14 cellular contexts compared by ENCODE assay signal in the genomic region with DNA sequence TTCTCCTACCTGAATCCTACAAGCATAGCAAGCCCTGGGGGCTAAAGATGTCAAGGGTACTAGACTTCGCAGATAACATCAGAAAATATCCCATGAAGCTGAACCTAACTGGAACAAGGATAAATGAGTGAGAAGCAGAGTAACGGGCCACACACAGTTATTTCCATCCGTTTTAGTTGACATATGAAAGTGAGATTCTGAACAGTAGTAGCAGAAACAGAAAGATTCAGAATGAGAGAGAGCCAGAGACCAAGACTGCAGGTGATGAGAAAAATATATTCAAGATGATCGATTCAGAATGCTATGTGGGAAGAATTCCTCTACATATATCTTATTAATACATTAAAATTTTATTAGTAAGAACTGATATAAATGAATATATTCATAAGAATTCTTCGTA.
A peak's percentile ranks its signal among the peaks of the same experiment; 100 is the strongest.
DNase-seq lines count a peak whose midpoint lies in the region; ATAC-seq and TF ChIP-seq lines count a peak whose summit lies in the region.
"Had no signal": no experiment of that assay in that cellular context is flagged by ENCODE, and none has a peak within 500 bp of the region (broad histone marks: within the 10 kb centered on the region; RNA-seq: fewer than 3 reads in every experiment).

No MANE protein-coding gene starts in this region.

- no peak for TF ChIP-seq POLR2A in upper lobe of left lung (IDR thresholded peaks at IDR 0.05)
- no peak for TF ChIP-seq POLR2A in spleen (IDR thresholded peaks at IDR 0.05)

- H3K4ac ChIP-seq in mesenchymal stem cell (ENCODE audit: low read depth in 1 of 2, low read length in 2 of 2), result no peak overlapping the region

- 93% methylated on average over 4 of the region's 5 CpGs for WGBS in mesenchymal stem cell
- WGBS in upper lobe of left lung, 2 donors, result 71 to 75% methylated on average over 5 of the region's 5 CpGs
- 60 to 75% (median 69%) methylated on average over 5 of the region's 5 CpGs for WGBS in spleen, 5 donors

- no peak overlapping the region for H2BK5ac ChIP-seq in mesenchymal stem cell (ENCODE audit: low read depth, low read length, poor library complexity, severe bottlenecking)

- peak; percentile 75 for ATAC-seq in GM18907 (IDR thresholded peaks at IDR 0.05; ENCODE audit: unreplicated experiment)
- ATAC-seq in GM21515 (IDR thresholded peaks at IDR 0.05; ENCODE audit: unreplicated experiment), result peak; percentile 86
- peak; percentile 82 for ATAC-seq in HG03066 (IDR thresholded peaks at IDR 0.05; ENCODE audit: low read depth, unreplicated experiment)
- no peak for ATAC-seq in upper lobe of left lung (ENCODE audit: low FRiP score in 2 of 2)
- no peak for ATAC-seq in HG03139 (IDR thresholded peaks at IDR 0.05; ENCODE audit: unreplicated experiment)

- intact Hi-C loops in spleen (cut with DNase I; ENCODE audit: low total_unique reads), result no loop called here

- H3K18ac ChIP-seq in mesenchymal stem cell (ENCODE audit: low read depth in 1 of 2, low read length in 2 of 2), result no peak overlapping the region

- DNase-seq in mesenchymal stem cell, result no peak
- no peak for DNase-seq in upper lobe of left lung
- no peak for DNase-seq in spleen
- DNase-seq: activated CD4-positive, alpha-beta T cell treated with anti-CD3 and anti-CD28 coated beads for 48 hours; COR-L47; Kasumi-1; NCI-H1930; posterior cingulate gyrus; stimulated activated CD4-positive, alpha-beta T cell treated with anti-CD3 and anti-CD28 coated beads, Interleukin-2, amount 100 ng/mL, for 24 hours; stimulated activated naive CD4-positive, alpha-beta T cell treated with Interleukin-2 at 50 U/mL for 16 hours had no signal

- H4K8ac ChIP-seq in mesenchymal stem cell (ENCODE audit: low read length), result no peak overlapping the region

- peaks cover 24% of the 10 kb centered on the region for H3K4me1 ChIP-seq in mesenchymal stem cell (ENCODE audit: control insufficient read depth, insufficient read depth, low read depth, low read length)
- H3K4me1 ChIP-seq in upper lobe of left lung, result no peaks in the 10 kb centered on the region
- H3K4me1 ChIP-seq in spleen, result no peaks in the 10 kb centered on the region

- H3K27me3 ChIP-seq in mesenchymal stem cell (ENCODE audit: control insufficient read depth in 1 of 2, insufficient read depth in 1 of 2, low read length in 2 of 2) (no peaks in the 10 kb centered on the region), upper lobe of left lung (no peaks in the 10 kb centered on the region), spleen (replicated peaks in 1 of 7) (no peaks in the 10 kb centered on the region)

- no peak overlapping the region for H3K27ac ChIP-seq in mesenchymal stem cell (ENCODE audit: low read length, poor library complexity, severe bottlenecking)
- no peak overlapping the region for H3K27ac ChIP-seq in upper lobe of left lung
- no peak overlapping the region for H3K27ac ChIP-seq in spleen

- no peak for TF ChIP-seq EP300 in upper lobe of left lung (IDR thresholded peaks at IDR 0.05)

- H3K9me3 ChIP-seq in mesenchymal stem cell (ENCODE audit: control insufficient read depth, low read length), result no peaks in the 10 kb centered on the region
- H3K9me3 ChIP-seq in upper lobe of left lung, result no peaks in the 10 kb centered on the region
- H3K9me3 ChIP-seq in spleen, result no peaks in the 10 kb centered on the region

- H3K23ac ChIP-seq in mesenchymal stem cell (ENCODE audit: low read length in 2 of 2), result no peak overlapping the region

- H3K79me1 ChIP-seq in mesenchymal stem cell (replicated peaks; ENCODE audit: low read length, poor library complexity, severe bottlenecking), result peaks cover 24% of the 10 kb centered on the region

- no peak overlapping the region for H2BK12ac ChIP-seq in mesenchymal stem cell (ENCODE audit: low read length in 2 of 2)

- no peak overlapping the region for H3K4me2 ChIP-seq in mesenchymal stem cell (ENCODE audit: low read length, poor library complexity, severe bottlenecking)

- H3K14ac ChIP-seq in mesenchymal stem cell (ENCODE audit: low read length in 2 of 2), result no peak overlapping the region

- H4K91ac ChIP-seq in mesenchymal stem cell (ENCODE audit: low read length), result no peak overlapping the region

- H2BK120ac ChIP-seq in mesenchymal stem cell (ENCODE audit: low read depth, low read length), result no peak overlapping the region

- no peak for TF ChIP-seq CTCF in upper lobe of left lung (IDR thresholded peaks at IDR 0.05)
- no peak for TF ChIP-seq CTCF in spleen (IDR thresholded peaks at IDR 0.05 in 8 of 11, conservative IDR thresholded peaks at IDR 0.05 in 3 of 11)

- H2AFZ ChIP-seq in mesenchymal stem cell (ENCODE audit: low read depth, low read length), result no peak overlapping the region

- H3K36me3 ChIP-seq in mesenchymal stem cell (ENCODE audit: control insufficient read depth in 1 of 2, insufficient read depth in 2 of 2, low read depth in 1 of 2, low read length in 2 of 2) (peaks cover 12 to 19% of the 10 kb centered on the region in 2 experiments), upper lobe of left lung (no peaks in the 10 kb centered on the region), spleen (no peaks in the 10 kb centered on the region)

- H2AK5ac ChIP-seq in mesenchymal stem cell (ENCODE audit: low read length, severe bottlenecking), result peak overlapping the region; percentile 39

- H2BK15ac ChIP-seq in mesenchymal stem cell (ENCODE audit: low read depth, poor library complexity, severe bottlenecking), result no peak overlapping the region

- H3K4me3 ChIP-seq in mesenchymal stem cell (ENCODE audit: insufficient read depth in 1 of 2, low read depth in 1 of 2, low read length in 2 of 2) (no peak overlapping the region), upper lobe of left lung (no peak overlapping the region), spleen (no peak overlapping the region)

- no peak overlapping the region for H3K9ac ChIP-seq in mesenchymal stem cell (ENCODE audit: low read length)

Comparison
In these comparisons a context has a peak if more than half of its experiments do, and no peak if none do; other contexts are left out.
1. ATAC-seq: peak in GM18907 (single experiment), GM21515 (single experiment) and HG03066 (single experiment); none in upper lobe of left lung (0 of 2) and HG03139 (single experiment).